ENCODE assay signal across 11 cellular contexts in genomic region chr6:145704153-145704781, GRCh38. TPM values are rescaled to one million over a fixed set of nuclear protein-coding genes. Genes with fewer than 3 reads are reported as not detected.
A peak's percentile ranks its signal among the peaks of the same experiment; 100 is the strongest.
DNase-seq lines count a peak whose midpoint lies in the region; ATAC-seq, FAIRE-seq and TF ChIP-seq lines count a peak whose summit lies in the region.
"Had no signal": no experiment of that assay in that cellular context is flagged by ENCODE, and none has a peak within 500 bp of the region (broad histone marks: within the 10 kb centered on the region; RNA-seq: fewer than 3 reads in every experiment).

No MANE protein-coding gene starts in this region.

- no peaks in the 10 kb centered on the region for H3K79me2 ChIP-seq in SU-DHL-6 (ENCODE audit: insufficient read depth, low read length)
- H3K79me2 ChIP-seq in keratinocyte (ENCODE audit: control insufficient read depth, insufficient read depth, low read length), result no peaks in the 10 kb centered on the region

- H3K4me1 ChIP-seq in keratinocyte (ENCODE audit: control insufficient read depth, extremely low read depth, insufficient read depth, low read length), result peaks cover 11% of the 10 kb centered on the region

- no peaks in the 10 kb centered on the region for H3K27me3 ChIP-seq in SU-DHL-6 (ENCODE audit: low read length)
- no peaks in the 10 kb centered on the region for H3K27me3 ChIP-seq in keratinocyte (ENCODE audit: control insufficient read depth, extremely low read depth, insufficient read depth, low read length)
- H3K27me3 ChIP-seq: testis had no signal

- no peak overlapping the region for H3K4me2 ChIP-seq in SU-DHL-6 (ENCODE audit: low read depth, low read length, poor library complexity, severe bottlenecking)
- no peak overlapping the region for H3K4me2 ChIP-seq in keratinocyte (ENCODE audit: control insufficient read depth, extremely low read depth, insufficient read depth, low read depth, low read length)

- H3K9me2 ChIP-seq in SU-DHL-6 (replicated peaks; ENCODE audit: insufficient read depth, low read length), result no peaks in the 10 kb centered on the region

- dilution Hi-C loops in keratinocyte (cut with MboI; ENCODE audit: extremely low pct_ligation_motif_present, low sequenced_read_pairs), result no loop called here

- H3K4me3 ChIP-seq in SU-DHL-6 (ENCODE audit: insufficient read depth, low read length, poor library complexity, severe bottlenecking) (no peak overlapping the region), keratinocyte (ENCODE audit: control insufficient read depth in 2 of 3, extremely low read depth in 1 of 3, insufficient read depth in 2 of 3, low read depth in 1 of 3, low read length in 3 of 3) (no peak overlapping the region)
- H3K4me3 ChIP-seq: testis had no signal

- no peaks in the 10 kb centered on the region for H3K9me3 ChIP-seq in SU-DHL-6 (ENCODE audit: insufficient read depth, low read length)
- peaks cover 2% of the 10 kb centered on the region for H3K9me3 ChIP-seq in keratinocyte (ENCODE audit: control insufficient read depth, low read depth, low read length)
- H3K9me3 ChIP-seq: testis had no signal

- no peak for FAIRE-seq in keratinocyte (lab: Jason Lieb, UNC)

- no peak for ATAC-seq in HG03442 (IDR thresholded peaks at IDR 0.05; ENCODE audit: unreplicated experiment)
- ATAC-seq: naive thymus-derived CD8-positive, alpha-beta T cell had no signal

- no peaks in the 10 kb centered on the region for H3F3A ChIP-seq in SU-DHL-6 (ENCODE audit: insufficient read depth)

- H3K9ac ChIP-seq in SU-DHL-6 (ENCODE audit: low read length) (no peak overlapping the region), keratinocyte (ENCODE audit: control insufficient read depth, extremely low read depth, insufficient read depth, low read length) (no peak overlapping the region)

- TF ChIP-seq CTCF in SU-DHL-6 (IDR thresholded peaks at IDR 0.05; ENCODE audit: insufficient read depth, low read length, poor library complexity, severe bottlenecking) (peak; percentile 63), keratinocyte (optimal IDR thresholded peaks at IDR 0.05 in 1 of 3, IDR thresholded peaks at IDR 0.05 in 1 of 3, conservative IDR thresholded peaks at IDR 0.05 in 1 of 3; ENCODE audit: extremely low read depth in 1 of 3, insufficient read depth in 2 of 3, low read length in 3 of 3) (peak in 2 of 3 experiments; percentile 23 to 29)

- DNase-seq in AG20443 (ENCODE audit: low spot score) (peak; percentile 14), HCEC 1CT (peak; percentile 18), keratinocyte (ENCODE audit: low read depth, low spot score) (no peak), NCI-H524 treated with DMSO at 0.1 percent for 48 hours (lab: John Stamatoyannopoulos, UW) (no peak)
- no peak for DNase-seq in activated CD4-positive, CD25-positive, alpha-beta regulatory T cell treated with anti-CD3 and anti-CD28 coated beads, Interleukin-2, amount 50 U/mL, for 72 hours
- no peak for DNase-seq in activated effector memory CD4-positive, alpha-beta T cell treated with anti-CD3 and anti-CD28 coated beads, Interleukin-2, amount 50 U/mL, for 16 hours
- DNase-seq: NK-92 treated with Interleukin-12 subunit alpha and Interleukin-12 subunit beta, amount 100 ng/mL, for 24 hours; testis had no signal

- H3K36me3 ChIP-seq in SU-DHL-6 (ENCODE audit: low read length) (no peaks in the 10 kb centered on the region; the same call in 1 of the 2 replicates), keratinocyte (ENCODE audit: control insufficient read depth in 2 of 2, extremely low read depth in 1 of 2, insufficient read depth in 2 of 2, low read length in 2 of 2) (no peaks in the 10 kb centered on the region)

- H3K27ac ChIP-seq in SU-DHL-6 (ENCODE audit: low read depth, low read length) (no peak overlapping the region), keratinocyte (ENCODE audit: control insufficient read depth, insufficient read depth, low read length) (no peak overlapping the region)
- H3K27ac ChIP-seq: testis had no signal

- no peak overlapping the region for H2AFZ ChIP-seq in SU-DHL-6 (ENCODE audit: low read depth, low read length, severe bottlenecking)
- no peak overlapping the region for H2AFZ ChIP-seq in keratinocyte (ENCODE audit: control insufficient read depth, low read length)

- no peaks in the 10 kb centered on the region for H3K9me1 ChIP-seq in keratinocyte (ENCODE audit: control insufficient read depth, extremely low read depth, insufficient read depth, low read length)

- H4K20me1 ChIP-seq in SU-DHL-6 (ENCODE audit: low read depth, low read length) (no peaks in the 10 kb centered on the region), keratinocyte (ENCODE audit: control insufficient read depth, extremely low read depth, insufficient read depth, low read length) (no peaks in the 10 kb centered on the region)

RNA-seq across cellular contexts. Expression of gene EPM2A, which starts 31.1 kb away (rescaled TPM):
- polyA plus RNA-seq in keratinocyte, result 2.4 to 3.6 TPM (median 2.4 TPM) in 3 replicates
- 5.0 TPM for polyA plus RNA-seq in keratinocyte (2011; ENCODE audit: low read depth)
- 3.2 and 4.1 TPM in 2 replicates for polyA plus RNA-seq in keratinocyte (2011; cell fraction: cytosol; rRNA removed)
- polyA plus RNA-seq in keratinocyte (2011; cell fraction: nucleus; rRNA removed), result 3.8 and 4.5 TPM in 2 replicates
- polyA plus RNA-seq in keratinocyte (2012; ENCODE audit: low replicate concordance), result 1.7 and 2.7 TPM in 2 replicates
- polyA minus RNA-seq in keratinocyte, result 1.4 to 4.8 TPM (median 3.2 TPM) in 3 replicates
- polyA minus RNA-seq in keratinocyte (2011; cell fraction: cytosol; rRNA and poly(A)+ RNA removed), result 11.5 TPM
- polyA minus RNA-seq in keratinocyte (2011; cell fraction: nucleus; rRNA and poly(A)+ RNA removed), result 5.7 and 7.6 TPM in 2 replicates

Comparison
In these comparisons a context has a peak if more than half of its experiments do, and no peak if none do; other contexts are left out.
1. DNase-seq: peak in AG20443 (single experiment) and HCEC 1CT (single experiment); none in keratinocyte (single experiment), NCI-H524 treated with DMSO at 0.1 percent for 48 hours (single experiment), activated CD4-positive, CD25-positive, alpha-beta regulatory T cell treated with anti-CD3 and anti-CD28 coated beads, Interleukin-2, amount 50 U/mL, for 72 hours (single experiment) and activated effector memory CD4-positive, alpha-beta T cell treated with anti-CD3 and anti-CD28 coated beads, Interleukin-2, amount 50 U/mL, for 16 hours (single experiment).